1 cellular context compared by ENCODE assay signal in genomic region chr12:3752741-3753486, GRCh38.
TF ChIP-seq lines count a peak whose summit lies in the region.

A gene with protein sequence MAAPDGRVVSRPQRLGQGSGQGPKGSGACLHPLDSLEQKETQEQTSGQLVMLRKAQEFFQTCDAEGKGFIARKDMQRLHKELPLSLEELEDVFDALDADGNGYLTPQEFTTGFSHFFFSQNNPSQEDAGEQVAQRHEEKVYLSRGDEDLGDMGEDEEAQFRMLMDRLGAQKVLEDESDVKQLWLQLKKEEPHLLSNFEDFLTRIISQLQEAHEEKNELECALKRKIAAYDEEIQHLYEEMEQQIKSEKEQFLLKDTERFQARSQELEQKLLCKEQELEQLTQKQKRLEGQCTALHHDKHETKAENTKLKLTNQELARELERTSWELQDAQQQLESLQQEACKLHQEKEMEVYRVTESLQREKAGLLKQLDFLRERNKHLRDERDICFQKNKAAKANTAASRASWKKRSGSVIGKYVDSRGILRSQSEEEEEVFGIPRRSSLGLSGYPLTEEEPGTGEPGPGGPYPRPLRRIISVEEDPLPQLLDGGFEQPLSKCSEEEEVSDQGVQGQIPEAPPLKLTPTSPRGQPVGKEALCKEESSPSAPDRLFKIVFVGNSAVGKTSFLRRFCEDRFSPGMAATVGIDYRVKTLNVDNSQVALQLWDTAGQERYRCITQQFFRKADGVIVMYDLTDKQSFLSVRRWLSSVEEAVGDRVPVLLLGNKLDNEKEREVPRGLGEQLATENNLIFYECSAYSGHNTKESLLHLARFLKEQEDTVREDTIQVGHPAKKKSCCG (minus strand): TSS chr12:3753109. CDS start chr12:3696999, 56,110 bp downstream.

TF ChIP-seq in K562, 482 proteins besides CTCF, POLR2A, EP300 and RAD21 (continued from another document and continues in another):
- TF ChIP-seq, protein P1, sequence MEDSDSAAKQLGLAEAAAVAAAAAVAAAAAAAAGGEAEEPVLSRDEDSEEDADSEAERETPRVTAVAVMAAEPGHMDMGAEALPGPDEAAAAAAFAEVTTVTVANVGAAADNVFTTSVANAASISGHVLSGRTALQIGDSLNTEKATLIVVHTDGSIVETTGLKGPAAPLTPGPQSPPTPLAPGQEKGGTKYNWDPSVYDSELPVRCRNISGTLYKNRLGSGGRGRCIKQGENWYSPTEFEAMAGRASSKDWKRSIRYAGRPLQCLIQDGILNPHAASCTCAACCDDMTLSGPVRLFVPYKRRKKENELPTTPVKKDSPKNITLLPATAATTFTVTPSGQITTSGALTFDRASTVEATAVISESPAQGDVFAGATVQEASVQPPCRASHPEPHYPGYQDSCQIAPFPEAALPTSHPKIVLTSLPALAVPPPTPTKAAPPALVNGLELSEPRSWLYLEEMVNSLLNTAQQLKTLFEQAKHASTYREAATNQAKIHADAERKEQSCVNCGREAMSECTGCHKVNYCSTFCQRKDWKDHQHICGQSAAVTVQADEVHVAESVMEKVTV (CRISPR knock-in tag; IDR thresholded peaks at IDR 0.05) = no peak
- TF ChIP-seq ZNF79 (CRISPR knock-in tag; IDR thresholded peaks at IDR 0.05; ENCODE audit: low read depth) (no peak), E2F1 (CRISPR knock-in tag; IDR thresholded peaks at IDR 0.05) (no peak), ELF4 (CRISPR knock-in tag; IDR thresholded peaks at IDR 0.05) (no peak), GATAD2A (IDR thresholded peaks at IDR 0.05) (no peak), THAP12 (CRISPR knock-in tag; IDR thresholded peaks at IDR 0.05) (no peak), HOXB6 (CRISPR knock-in tag; IDR thresholded peaks at IDR 0.05; ENCODE audit: borderline replicate concordance) (no peak), JUN (IDR thresholded peaks at IDR 0.05; ENCODE audit: borderline replicate concordance, low read depth, low read length) (no peak), JUN (CRISPR knock-in tag; IDR thresholded peaks at IDR 0.05; ENCODE audit: borderline replicate concordance) (no peak), RFX7 (CRISPR knock-in tag; IDR thresholded peaks at IDR 0.05) (no peak), ZBTB8A (IDR thresholded peaks at IDR 0.05; ENCODE audit: partially characterized antibody) (no peak), BDP1 (IDR thresholded peaks at IDR 0.05; ENCODE audit: insufficient read depth, insufficient read length) (no peak), ZNF282 (CRISPR knock-in tag; IDR thresholded peaks at IDR 0.05) (no peak), ASH1L (IDR thresholded peaks at IDR 0.05; ENCODE audit: borderline replicate concordance, low read depth, partially characterized antibody) (no peak), TRIM24 (IDR thresholded peaks at IDR 0.05) (no peak), THAP7 (CRISPR knock-in tag; IDR thresholded peaks at IDR 0.05) (no peak), RBBP5 (IDR thresholded peaks at IDR 0.05; ENCODE audit: borderline replicate concordance, insufficient read depth, low read length, poor library complexity, severe bottlenecking) (peak; percentile 45), CHD2 (IDR thresholded peaks at IDR 0.05; ENCODE audit: low read depth, low read length) (no peak), FOXA3 (CRISPR knock-in tag; conservative IDR thresholded peaks at IDR 0.05 in 1 of 2, IDR thresholded peaks at IDR 0.05 in 1 of 2) (no peak), PHTF2 (CRISPR knock-in tag; IDR thresholded peaks at IDR 0.05) (no peak), PREB (CRISPR knock-in tag; IDR thresholded peaks at IDR 0.05) (no peak), NCOA2 (IDR thresholded peaks at IDR 0.05; ENCODE audit: partially characterized antibody in 2 of 2) (no peak), GABPB1 (CRISPR knock-in tag; IDR thresholded peaks at IDR 0.05) (0 out of 2 replicates have a peak, but pooled peaks have one; percentile 18), BRD9 (IDR thresholded peaks at IDR 0.05; ENCODE audit: low read depth, partially characterized antibody) (no peak), ZNF561 (CRISPR knock-in tag; conservative IDR thresholded peaks at IDR 0.05) (no peak), VEZF1 (CRISPR knock-in tag; IDR thresholded peaks at IDR 0.05) (peak; percentile 63; the same call in 1 of the 2 replicates), L3MBTL2 (IDR thresholded peaks at IDR 0.05) (peak; percentile 44; the same call in 1 of the 2 replicates), TEAD4 (IDR thresholded peaks at IDR 0.05; ENCODE audit: low read length) (no peak), TEAD4 (CRISPR knock-in tag; IDR thresholded peaks at IDR 0.05; ENCODE audit: borderline replicate concordance) (no peak), RBM25 (IDR thresholded peaks at IDR 0.05; ENCODE audit: low read depth, low read length, severe bottlenecking) (peak; percentile 65), YY1 (IDR thresholded peaks at IDR 0.05; ENCODE audit: borderline replicate concordance in 1 of 3, control insufficient read depth in 1 of 3, extremely low read depth in 1 of 3, insufficient read depth in 3 of 3, insufficient read length in 1 of 3, insufficient replicate concordance in 2 of 3, low read depth in 1 of 3, low read length in 2 of 3) (peak in 1 of 3 experiments; percentile 32), GTF2A2 (tag; IDR thresholded peaks at IDR 0.05) (no peak), MECOM (CRISPR knock-in tag; IDR thresholded peaks at IDR 0.05) (no peak), NFIX (CRISPR knock-in tag; IDR thresholded peaks at IDR 0.05; ENCODE audit: low read depth) (no peak), COPS2 (conservative IDR thresholded peaks at IDR 0.05) (no peak), CXXC5 (CRISPR knock-in tag; IDR thresholded peaks at IDR 0.05) (peak; percentile 71), PBX2 (CRISPR knock-in tag; IDR thresholded peaks at IDR 0.05; ENCODE audit: low read depth) (no peak), PBX2 (tag; conservative IDR thresholded peaks at IDR 0.05; ENCODE audit: low read depth) (no peak), SMARCC2 (IDR thresholded peaks at IDR 0.05; ENCODE audit: low read depth) (no peak), MXI1 (IDR thresholded peaks at IDR 0.05; ENCODE audit: low read depth, low read length) (no peak), NCOA4 (IDR thresholded peaks at IDR 0.05; ENCODE audit: partially characterized antibody) (no peak), IRF1 (CRISPR knock-in tag; IDR thresholded peaks at IDR 0.05; ENCODE audit: borderline replicate concordance) (no peak), DDX20 (tag; IDR thresholded peaks at IDR 0.05; ENCODE audit: low read depth) (no peak)
- TF ChIP-seq, protein P2, sequence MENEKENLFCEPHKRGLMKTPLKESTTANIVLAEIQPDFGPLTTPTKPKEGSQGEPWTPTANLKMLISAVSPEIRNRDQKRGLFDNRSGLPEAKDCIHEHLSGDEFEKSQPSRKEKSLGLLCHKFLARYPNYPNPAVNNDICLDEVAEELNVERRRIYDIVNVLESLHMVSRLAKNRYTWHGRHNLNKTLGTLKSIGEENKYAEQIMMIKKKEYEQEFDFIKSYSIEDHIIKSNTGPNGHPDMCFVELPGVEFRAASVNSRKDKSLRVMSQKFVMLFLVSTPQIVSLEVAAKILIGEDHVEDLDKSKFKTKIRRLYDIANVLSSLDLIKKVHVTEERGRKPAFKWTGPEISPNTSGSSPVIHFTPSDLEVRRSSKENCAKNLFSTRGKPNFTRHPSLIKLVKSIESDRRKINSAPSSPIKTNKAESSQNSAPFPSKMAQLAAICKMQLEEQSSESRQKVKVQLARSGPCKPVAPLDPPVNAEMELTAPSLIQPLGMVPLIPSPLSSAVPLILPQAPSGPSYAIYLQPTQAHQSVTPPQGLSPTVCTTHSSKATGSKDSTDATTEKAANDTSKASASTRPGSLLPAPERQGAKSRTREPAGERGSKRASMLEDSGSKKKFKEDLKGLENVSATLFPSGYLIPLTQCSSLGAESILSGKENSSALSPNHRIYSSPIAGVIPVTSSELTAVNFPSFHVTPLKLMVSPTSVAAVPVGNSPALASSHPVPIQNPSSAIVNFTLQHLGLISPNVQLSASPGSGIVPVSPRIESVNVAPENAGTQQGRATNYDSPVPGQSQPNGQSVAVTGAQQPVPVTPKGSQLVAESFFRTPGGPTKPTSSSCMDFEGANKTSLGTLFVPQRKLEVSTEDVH (IDR thresholded peaks at IDR 0.05; ENCODE audit: low read depth, partially characterized antibody) = no peak
- TF ChIP-seq, protein P3, sequence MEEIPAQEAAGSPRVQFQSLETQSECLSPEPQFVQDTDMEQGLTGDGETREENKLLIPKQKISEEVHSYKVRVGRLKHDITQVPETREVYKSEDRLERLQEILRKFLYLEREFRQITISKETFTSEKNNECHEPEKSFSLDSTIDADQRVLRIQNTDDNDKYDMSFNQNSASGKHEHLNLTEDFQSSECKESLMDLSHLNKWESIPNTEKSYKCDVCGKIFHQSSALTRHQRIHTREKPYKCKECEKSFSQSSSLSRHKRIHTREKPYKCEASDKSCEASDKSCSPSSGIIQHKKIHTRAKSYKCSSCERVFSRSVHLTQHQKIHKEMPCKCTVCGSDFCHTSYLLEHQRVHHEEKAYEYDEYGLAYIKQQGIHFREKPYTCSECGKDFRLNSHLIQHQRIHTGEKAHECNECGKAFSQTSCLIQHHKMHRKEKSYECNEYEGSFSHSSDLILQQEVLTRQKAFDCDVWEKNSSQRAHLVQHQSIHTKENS (CRISPR knock-in tag; IDR thresholded peaks at IDR 0.05) = no peak
